11 cellular contexts compared by ENCODE assay signal in genomic region chr1:192683081-192683480, GRCh38. TPM values are rescaled to one million over a fixed set of nuclear protein-coding genes. Genes with fewer than 3 reads are reported as not detected.
"Had no signal": no experiment of that assay in that cellular context is flagged by ENCODE, and none has a peak within 500 bp of the region (broad histone marks: within the 10 kb centered on the region; RNA-seq: fewer than 3 reads in every experiment).

No MANE protein-coding gene starts in this region.

RNA-seq across cellular contexts. Expression of gene RGS13, which starts 47.1 kb away (rescaled TPM):
- total RNA-seq: activated CD4-positive, alpha-beta memory T cell treated with anti-CD3 and anti-CD28 coated beads for 36 hours; activated CD4-positive, alpha-beta memory T cell treated with anti-CD3 and anti-CD28 coated beads, Interleukin-2, amount 10 ng/mL, durations not matched to agents 7 days and 5 days; activated CD4-positive, alpha-beta T cell treated with anti-CD3 and anti-CD28 coated beads for 36 hours; activated CD4-positive, alpha-beta T cell treated with anti-CD3 and anti-CD28 coated beads, Interleukin-2, amount 10 ng/mL, durations not matched to agents 24 days and 14 days; activated CD4-positive, alpha-beta T cell treated with anti-CD3 and anti-CD28 coated beads, Interleukin-2, amount 10 ng/mL, durations not matched to agents 7 days and 5 days; activated CD8-positive, alpha-beta memory T cell treated with anti-CD3 and anti-CD28 coated beads for 36 hours; activated CD8-positive, alpha-beta T cell treated with anti-CD3 and anti-CD28 coated beads for 36 hours; activated CD8-positive, alpha-beta T cell treated with anti-CD3 and anti-CD28 coated beads, Interleukin-2, amount 10 ng/mL, durations not matched to agents 7 days and 5 days; T-helper 1 cell treated with Interleukin-12 subunit alpha and Interleukin-12 subunit beta and Interleukin-4 antibody, amounts not matched to agents 30 ng/mL and 1 ng/mL, for 36 hours; T-helper 2 cell treated with Interferon-gamma antibody and Interleukin-4, amounts not matched to agents 100 ng/mL and 5 ng/mL, for 36 hours; WTC11 had no signal
